22 cellular contexts compared by ENCODE assay signal in genomic region chrX:136271300-136271699, GRCh38. TPM values are rescaled to one million over a fixed set of nuclear protein-coding genes. Genes with fewer than 3 reads are reported as not detected.
DNase-seq lines count a peak whose midpoint lies in the region; ATAC-seq, FAIRE-seq and TF ChIP-seq lines count a peak whose summit lies in the region.
"Had no signal": no experiment of that assay in that cellular context is flagged by ENCODE, and none has a peak within 500 bp of the region (broad histone marks: within the 10 kb centered on the region; RNA-seq: fewer than 3 reads in every experiment).

No MANE protein-coding gene starts in this region.

- H3K4me2 ChIP-seq in A549: no peak overlapping the region

- H3K9me3 ChIP-seq in A549 (no peaks in the 10 kb centered on the region), Peyer's patch (no peaks in the 10 kb centered on the region)
- H3K9me3 ChIP-seq: Caco-2, ovary, stomach had no signal

- H3K4me1 ChIP-seq in A549: no peaks in the 10 kb centered on the region
- H3K4me1 ChIP-seq in Peyer's patch: peaks cover 0 to 3% (median 0%) of the 10 kb centered on the region in 4 donors
- H3K4me1 ChIP-seq: Caco-2, stomach had no signal

- H3K4me3 ChIP-seq in A549 (no peak overlapping the region), Peyer's patch (no peak overlapping the region)
- H3K4me3 ChIP-seq: ovary, skin epidermis, stomach had no signal

- CTCF ChIA-PET in A549 (lab: Yijun Ruan, JAX): interaction anchor here (0.9 kb wide), 1 partner anchor 243 kb away, joined by 5 read pairs; no protein-coding TSS in a partner anchor

- no peaks in the 10 kb centered on the region for H3K36me3 ChIP-seq in Peyer's patch
- H3K36me3 ChIP-seq: ovary, stomach had no signal

- H3K27me3 ChIP-seq in Peyer's patch: no peaks in the 10 kb centered on the region
- H3K27me3 ChIP-seq: ovary, stomach had no signal

- no peak for TF ChIP-seq POLR2A in A549 (IDR thresholded peaks at IDR 0.05; ENCODE audit: low read length)
- TF ChIP-seq POLR2A in Peyer's patch (IDR thresholded peaks at IDR 0.05): no peak

- H3K27ac ChIP-seq in A549 (no peak overlapping the region), Peyer's patch (no peak overlapping the region)
- H3K27ac ChIP-seq: ovary, skin epidermis, stomach had no signal

- POLR2A ChIA-PET in A549 (lab: Yijun Ruan, JAX): no interaction called here

- DNase-seq in A549 (ENCODE audit: low read depth in 1 of 2, low spot score in 1 of 2) (no peak), NOMO-1 treated with dmso at 0.1 percent for 144 hours (lab: John Stamatoyannopoulos, UW; ENCODE audit: unreplicated experiment) (peak; percentile 54), left colon (no peak), NCI-H2029 (lab: John Stamatoyannopoulos, UW) (no peak), cerebellum (ENCODE audit: low spot score) (no peak), Peyer's patch (no peak)
- DNase-seq: 8988T; activated CD4-positive, alpha-beta T cell treated with anti-CD3 and anti-CD28 coated beads, Interleukin-2, amount 10 ng/mL, durations not matched to agents 7 days and 5 days; activated T-cell treated with anti-CD3 and anti-CD28 coated beads, Interleukin-2, amount 50 U/mL, for 48 hours; Caco-2; GOT3; kidney; NCI-H1417; NCI-H446; ovary; stomach had no signal

- WGBS in A549 (ENCODE audit: missing lambda C conversion rate): 83% methylated on average over 1 of the region's 1 CpG

- no peak for TF ChIP-seq RAD21 in A549 (conservative IDR thresholded peaks at IDR 0.05 in 1 of 2, IDR thresholded peaks at IDR 0.05 in 1 of 2)

- FAIRE-seq in A549 (lab: Jason Lieb, UNC): peak; percentile 39
- FAIRE-seq: HTR-8/SVneo, kidney, RCC 7860 had no signal

- ATAC-seq in A549 (no peak), GM18909 (IDR thresholded peaks at IDR 0.05; ENCODE audit: poor library complexity, unreplicated experiment) (peak; percentile 52), HG03159 (IDR thresholded peaks at IDR 0.05; ENCODE audit: unreplicated experiment) (peak; percentile 53), left colon (no peak)

- TF ChIP-seq CTCF in A549 (IDR thresholded peaks at IDR 0.05): no peak
- TF ChIP-seq CTCF in Peyer's patch (IDR thresholded peaks at IDR 0.05): no peak

- intact Hi-C loops in left colon (cut with DNase I, micrococcal nuclease): no loop called here

- TF ChIP-seq EP300 in A549 (IDR thresholded peaks at IDR 0.05): no peak

TF ChIP-seq in A549, 52 proteins besides CTCF, POLR2A, EP300 and RAD21:
- no peak for TF ChIP-seq TFCP2L1 (CRISPR knock-in tag; IDR thresholded peaks at IDR 0.05)
- TF ChIP-seq, protein P1, sequence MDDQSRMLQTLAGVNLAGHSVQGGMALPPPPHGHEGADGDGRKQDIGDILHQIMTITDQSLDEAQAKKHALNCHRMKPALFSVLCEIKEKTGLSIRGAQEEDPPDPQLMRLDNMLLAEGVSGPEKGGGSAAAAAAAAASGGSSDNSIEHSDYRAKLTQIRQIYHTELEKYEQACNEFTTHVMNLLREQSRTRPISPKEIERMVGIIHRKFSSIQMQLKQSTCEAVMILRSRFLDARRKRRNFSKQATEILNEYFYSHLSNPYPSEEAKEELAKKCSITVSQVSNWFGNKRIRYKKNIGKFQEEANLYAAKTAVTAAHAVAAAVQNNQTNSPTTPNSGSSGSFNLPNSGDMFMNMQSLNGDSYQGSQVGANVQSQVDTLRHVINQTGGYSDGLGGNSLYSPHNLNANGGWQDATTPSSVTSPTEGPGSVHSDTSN (IDR thresholded peaks at IDR 0.05): no peak

RNA-seq across cellular contexts. Expression of gene MAP7D3, which starts 20.1 kb away (rescaled TPM):
- polyA plus RNA-seq in A549 (2011; rRNA removed): 10.3 and 13.1 TPM in 2 replicates
- 4.7 and 5.4 TPM in 2 replicates for polyA plus RNA-seq in A549 (2012; cell fraction: cytosol; rRNA removed)
- 4.7 and 5.4 TPM in 2 replicates for polyA plus RNA-seq in A549 (2012; cell fraction: nucleus; rRNA removed)
- polyA plus RNA-seq in A549 (2017; fragmentation: RNase III; extraction: RNeasy Plus Mini Kit Qiagen cat#74134 plus additional on column Dnase treatment): 9.9 to 12.7 TPM (median 11.3 TPM) in 3 replicates
- polyA minus RNA-seq in A549 (2011; rRNA and poly(A)+ RNA removed): 8.7 and 9.0 TPM in 2 replicates
- 1 to 10 TPM; 1.4 to 4.1 TPM for total RNA-seq in left colon
- 4.7 TPM for total RNA-seq in cerebellum
- total RNA-seq in Peyer's patch: 10 to 100 TPM in 1 of 4 donors, 1 to 10 TPM in 3; 1.6 to 18.2 (median 4.7) TPM

RNA-seq across cellular contexts. Expression of gene ADGRG4, which starts 29.5 kb away (rescaled TPM):
- polyA plus RNA-seq in A549 (2011; rRNA removed): not detected in 2 replicates
- polyA plus RNA-seq in A549 (2012; cell fraction: cytosol; rRNA removed): not detected in 2 replicates
- polyA plus RNA-seq in A549 (2012; cell fraction: nucleus; rRNA removed): not detected in 2 replicates
- polyA plus RNA-seq in A549 (2017; fragmentation: RNase III; extraction: RNeasy Plus Mini Kit Qiagen cat#74134 plus additional on column Dnase treatment): not detected in 3 replicates
- polyA minus RNA-seq in A549 (2011; rRNA and poly(A)+ RNA removed): 0.05 TPM in 1 of 2 replicates, not detected in the other
- total RNA-seq in left colon: under 1 TPM; 0.03 to 0.17 TPM
- total RNA-seq in cerebellum: not detected
- total RNA-seq in Peyer's patch: 1 to 10 TPM in 3 of 4 donors, under 1 TPM in 1; 0.83 to 6.1 (median 3.6) TPM
- total RNA-seq: activated CD4-positive, alpha-beta T cell treated with anti-CD3 and anti-CD28 coated beads, Interleukin-2, amount 10 ng/mL, durations not matched to agents 7 days and 5 days; Caco-2; mononuclear cell had no signal

Comparison
In these comparisons a context has a peak if more than half of its experiments do, and no peak if none do; other contexts are left out.
1. ATAC-seq: peak in GM18909 (single experiment) and HG03159 (single experiment); none in A549 (0 of 2) and left colon (single experiment).